ENCODE assay signal across 20 cellular contexts in genomic region chr6:22447862-22448261, GRCh38.
DNase-seq lines count a peak whose midpoint lies in the region; ATAC-seq and TF ChIP-seq lines count a peak whose summit lies in the region.
"Had no signal": no experiment of that assay in that cellular context is flagged by ENCODE, and none has a peak within 500 bp of the region (broad histone marks: within the 10 kb centered on the region; RNA-seq: fewer than 3 reads in every experiment).

No MANE protein-coding gene starts in this region.

- in situ Hi-C loops in HAP-1 (cut with MboI; ENCODE audit: low sequenced_read_pairs): no loop called here

- peaks cover 2% of the 10 kb centered on the region for H3K79me1 ChIP-seq in neuronal stem cell (ENCODE audit: low read depth, low read length)

- H3K27me3 ChIP-seq in HAP-1 (ENCODE audit: low read depth) (no peaks in the 10 kb centered on the region), OCI-LY1 (ENCODE audit: insufficient read depth, low read length) (no peaks in the 10 kb centered on the region), neuronal stem cell (ENCODE audit: control insufficient read depth in 3 of 3, insufficient read depth in 3 of 3, low read depth in 1 of 3, low read length in 3 of 3) (no peaks in the 10 kb centered on the region)

- H2AFZ ChIP-seq in OCI-LY1 (ENCODE audit: low read length) (no peak overlapping the region), neuronal stem cell (ENCODE audit: low read length) (no peak overlapping the region)

- H2BK5ac ChIP-seq in neuronal stem cell (ENCODE audit: low read length): no peak overlapping the region

- TF ChIP-seq CTCF in OCI-LY1 (IDR thresholded peaks at IDR 0.05; ENCODE audit: low read length): no peak
- no peak for TF ChIP-seq CTCF in endothelial cell (IDR thresholded peaks at IDR 0.05; ENCODE audit: unreplicated experiment)
- TF ChIP-seq CTCF in Calu3 (IDR thresholded peaks at IDR 0.05; ENCODE audit: unreplicated experiment): no peak

- no peak overlapping the region for H2BK15ac ChIP-seq in neuronal stem cell (ENCODE audit: low read length)

- H2BK12ac ChIP-seq in neuronal stem cell (ENCODE audit: low read length): no peak overlapping the region

- H3K27ac ChIP-seq in OCI-LY1 (ENCODE audit: low read depth, low read length, poor library complexity, severe bottlenecking): peak overlapping the region; percentile 77
- H3K27ac ChIP-seq in neuronal stem cell (replicated peaks; ENCODE audit: low read length): no peak overlapping the region
- H3K27ac ChIP-seq: PC-9 had no signal

- no peak overlapping the region for H4K91ac ChIP-seq in neuronal stem cell (ENCODE audit: low read depth, low read length, poor library complexity)

- H3K14ac ChIP-seq in neuronal stem cell (ENCODE audit: low read length): no peak overlapping the region

- intact Hi-C loops in Calu3 (cut with micrococcal nuclease; ENCODE audit: unreplicated experiment): no loop called here

- H3K4me3 Mint-ChIP-seq in endothelial cell (ENCODE audit: unreplicated experiment) (no peak overlapping the region), Calu3 (ENCODE audit: low read depth, unreplicated experiment) (no peak overlapping the region)
- H3K4me3 Mint-ChIP-seq: activated naive CD8-positive, alpha-beta T cell treated with anti-CD3 and anti-CD28 coated beads, Interleukin-2, amount 10 ng/mL, durations not matched to agents 7 days and 5 days; activated T-helper 17 cell treated with anti-CD3 and anti-CD28 coated beads, Interleukin-2, amount 50 U/mL, for 72 hours; effector memory CD8-positive, alpha-beta T cell had no signal

- no peak overlapping the region for H2AK5ac ChIP-seq in neuronal stem cell (ENCODE audit: low read depth, low read length)

- DNase-seq in HAP-1 (ENCODE audit: low spot score in 2 of 2) (peak; percentile 64 to 95), endothelial cell (ENCODE audit: low spot score) (no peak), neuronal stem cell (ENCODE audit: low spot score) (peak; percentile 9), Calu3 (no peak)
- DNase-seq: activated naive CD8-positive, alpha-beta T cell treated with anti-CD3 and anti-CD28 coated beads, Interleukin-2, amount 10 ng/mL, durations not matched to agents 7 days and 5 days; central memory CD4-positive, alpha-beta T cell; effector memory CD8-positive, alpha-beta T cell; H7; MM.1S; mucosa of descending colon; NCI-H187; stimulated activated CD4-positive, alpha-beta T cell treated with anti-CD3 and anti-CD28 coated beads, Interleukin-2, amount 100 ng/mL, for 48 hours; T1000 had no signal

- H3K4me1 Mint-ChIP-seq in endothelial cell (ENCODE audit: unreplicated experiment) (peaks cover 23% of the 10 kb centered on the region), Calu3 (ENCODE audit: low read depth, unreplicated experiment) (peaks cover 14% of the 10 kb centered on the region)
- H3K4me1 Mint-ChIP-seq: activated naive CD8-positive, alpha-beta T cell treated with anti-CD3 and anti-CD28 coated beads, Interleukin-2, amount 10 ng/mL, durations not matched to agents 7 days and 5 days; activated T-helper 17 cell treated with anti-CD3 and anti-CD28 coated beads, Interleukin-2, amount 50 U/mL, for 72 hours had no signal

- ATAC-seq in HG02870 (IDR thresholded peaks at IDR 0.05; ENCODE audit: unreplicated experiment) (no peak), esophagus mucosa (no peak), GM19035 (IDR thresholded peaks at IDR 0.05; ENCODE audit: unreplicated experiment) (no peak)
- ATAC-seq: activated T-helper 17 cell treated with anti-CD3 and anti-CD28 coated beads, Interleukin-2, amount 50 U/mL, for 72 hours; effector memory CD8-positive, alpha-beta T cell; mucosa of descending colon; SK-N-SH treated with all-trans-retinoic acid at 6 μM for 48 hours had no signal

- H3K36me3 Mint-ChIP-seq in endothelial cell (ENCODE audit: low read depth, unreplicated experiment) (no peaks in the 10 kb centered on the region), Calu3 (ENCODE audit: insufficient read depth, unreplicated experiment) (peaks cover 3% of the 10 kb centered on the region)
- H3K36me3 Mint-ChIP-seq: activated naive CD8-positive, alpha-beta T cell treated with anti-CD3 and anti-CD28 coated beads, Interleukin-2, amount 10 ng/mL, durations not matched to agents 7 days and 5 days had no signal

- H3K9me3 ChIP-seq in HAP-1 (no peaks in the 10 kb centered on the region), OCI-LY1 (ENCODE audit: low read length) (no peaks in the 10 kb centered on the region), neuronal stem cell (replicated peaks in 1 of 2; ENCODE audit: control insufficient read depth in 2 of 2, insufficient read depth in 1 of 2, low read depth in 1 of 2, low read length in 2 of 2) (peaks cover 0 to 3% of the 10 kb centered on the region in 2 donors)
- H3K9me3 ChIP-seq: mucosa of descending colon had no signal

- CTCF ChIA-PET in Calu3 (lab: Charles Lee): no interaction called here

- H4K8ac ChIP-seq in neuronal stem cell (ENCODE audit: low read depth, low read length): no peak overlapping the region

- H3K9me2 ChIP-seq in OCI-LY1 (ENCODE audit: low read depth, low read length): no peaks in the 10 kb centered on the region

- H2BK120ac ChIP-seq in neuronal stem cell (ENCODE audit: low read depth, low read length): no peak overlapping the region

- H3K27me3 Mint-ChIP-seq in endothelial cell (ENCODE audit: unreplicated experiment) (no peaks in the 10 kb centered on the region), Calu3 (ENCODE audit: unreplicated experiment) (no peaks in the 10 kb centered on the region)
- H3K27me3 Mint-ChIP-seq: activated naive CD8-positive, alpha-beta T cell treated with anti-CD3 and anti-CD28 coated beads, Interleukin-2, amount 10 ng/mL, durations not matched to agents 7 days and 5 days; activated T-helper 17 cell treated with anti-CD3 and anti-CD28 coated beads, Interleukin-2, amount 50 U/mL, for 72 hours; effector memory CD8-positive, alpha-beta T cell had no signal

- H3K4me2 ChIP-seq in OCI-LY1 (ENCODE audit: low read length) (peak overlapping the region; percentile 19; the same call in 1 of the 2 replicates), neuronal stem cell (ENCODE audit: insufficient read depth, low read length, poor library complexity, severe bottlenecking) (no peak overlapping the region)

- no peaks in the 10 kb centered on the region for H3K79me2 ChIP-seq in OCI-LY1 (ENCODE audit: insufficient read depth, low read length)

- H3K9me3 Mint-ChIP-seq in endothelial cell (ENCODE audit: unreplicated experiment): no peaks in the 10 kb centered on the region
- H3K9me3 Mint-ChIP-seq in Calu3 (ENCODE audit: low read depth, unreplicated experiment): peaks cover 5% of the 10 kb centered on the region
- H3K9me3 Mint-ChIP-seq: activated naive CD8-positive, alpha-beta T cell treated with anti-CD3 and anti-CD28 coated beads, Interleukin-2, amount 10 ng/mL, durations not matched to agents 7 days and 5 days had no signal

- no peak overlapping the region for H3K23ac ChIP-seq in neuronal stem cell (ENCODE audit: low read depth, low read length, poor library complexity)

- no peak overlapping the region for H3K4ac ChIP-seq in neuronal stem cell (ENCODE audit: low read length)

- H4K20me1 ChIP-seq in OCI-LY1 (ENCODE audit: insufficient read depth, low read length): no peaks in the 10 kb centered on the region

- H3K9ac ChIP-seq in OCI-LY1 (ENCODE audit: low read length) (peak overlapping the region; percentile 18; the same call in 1 of the 2 replicates), neuronal stem cell (ENCODE audit: low read depth, low read length, poor library complexity) (no peak overlapping the region)

- no peaks in the 10 kb centered on the region for H3K36me3 ChIP-seq in HAP-1 (replicated peaks)
- no peaks in the 10 kb centered on the region for H3K36me3 ChIP-seq in OCI-LY1 (ENCODE audit: insufficient read depth, low read length)
- no peaks in the 10 kb centered on the region for H3K36me3 ChIP-seq in neuronal stem cell (replicated peaks in 1 of 2; ENCODE audit: control insufficient read depth in 2 of 2, insufficient read depth in 2 of 2, low read length in 2 of 2)

- no peak overlapping the region for H3K18ac ChIP-seq in neuronal stem cell (ENCODE audit: low read length)

- H3K27ac Mint-ChIP-seq in endothelial cell (ENCODE audit: unreplicated experiment) (peak overlapping the region; percentile 94), Calu3 (ENCODE audit: unreplicated experiment) (no peak overlapping the region)
- H3K27ac Mint-ChIP-seq: activated naive CD8-positive, alpha-beta T cell treated with anti-CD3 and anti-CD28 coated beads, Interleukin-2, amount 10 ng/mL, durations not matched to agents 7 days and 5 days; activated T-helper 17 cell treated with anti-CD3 and anti-CD28 coated beads, Interleukin-2, amount 50 U/mL, for 72 hours; effector memory CD8-positive, alpha-beta T cell had no signal

- H3F3A ChIP-seq in OCI-LY1 (ENCODE audit: insufficient read depth, low read length): no peaks in the 10 kb centered on the region

- H3K4me3 ChIP-seq in HAP-1: no peak overlapping the region
- no peak overlapping the region for H3K4me3 ChIP-seq in OCI-LY1 (ENCODE audit: low read depth, low read length, poor library complexity, severe bottlenecking)
- H3K4me3 ChIP-seq in neuronal stem cell (ENCODE audit: low read length in 2 of 2): no peak overlapping the region
- H3K4me3 ChIP-seq: mucosa of descending colon, PC-9 had no signal

- H3K4me1 ChIP-seq in HAP-1 (peaks cover 21% of the 10 kb centered on the region), OCI-LY1 (ENCODE audit: insufficient read depth, low read length, severe bottlenecking) (peaks cover 47% of the 10 kb centered on the region), neuronal stem cell (ENCODE audit: control insufficient read depth in 2 of 2, insufficient read depth in 1 of 2, low read depth in 1 of 2, low read length in 2 of 2) (peaks cover 13 to 26% of the 10 kb centered on the region in 2 donors)

- BruUV-seq in Calu3 (replicated peaks; lab: Mats Ljungman, UMichigan): no TSS peak

- WGBS in neuronal stem cell (ENCODE audit: extremely low coverage in 2 of 2, insufficient read length in 2 of 2, insufficient replicate concordance in 1 of 2), 2 donors: no CpG with 5 or more reads among the region's 4 CpGs

Comparison
In these comparisons a context has a peak if more than half of its experiments do, and no peak if none do; other contexts are left out.
1. DNase-seq: peak in HAP-1 (2 of 2) and neuronal stem cell (single experiment); none in endothelial cell (single experiment) and Calu3 (single experiment).